12 cellular contexts compared by ENCODE assay signal in the genomic region with DNA sequence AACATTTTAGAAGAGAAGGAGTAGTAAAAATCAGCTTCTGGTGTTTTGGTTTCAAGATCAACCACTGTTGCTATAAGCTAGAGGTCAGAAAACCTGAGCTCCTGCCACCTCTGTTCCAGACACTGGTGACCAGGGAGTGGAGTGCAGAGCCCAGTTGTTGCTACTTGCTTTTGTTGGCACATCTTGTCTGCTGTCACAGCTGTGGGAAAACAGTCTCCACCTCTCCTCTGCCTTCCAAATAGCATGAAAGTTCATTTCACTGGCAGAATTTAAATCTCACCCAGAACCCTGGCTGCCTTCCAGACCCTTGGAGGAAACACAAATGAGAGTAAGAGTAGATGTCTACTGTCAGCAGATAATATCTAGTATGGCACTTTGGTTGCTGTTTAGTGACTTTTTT.
A peak's percentile ranks its signal among the peaks of the same experiment; 100 is the strongest.
DNase-seq lines count a peak whose midpoint lies in the region; ATAC-seq and TF ChIP-seq lines count a peak whose summit lies in the region.
"Had no signal": no experiment of that assay in that cellular context is flagged by ENCODE, and none has a peak within 500 bp of the region (broad histone marks: within the 10 kb centered on the region; RNA-seq: fewer than 3 reads in every experiment).

No MANE protein-coding gene starts in this region.

- H3K27ac ChIP-seq in colonic mucosa: no peak overlapping the region
- H3K27ac ChIP-seq in upper lobe of right lung: no peak overlapping the region
- H3K27ac ChIP-seq: upper lobe of left lung had no signal

- no peak for TF ChIP-seq CTCF in colonic mucosa (IDR thresholded peaks at IDR 0.05)
- no peak for TF ChIP-seq CTCF in upper lobe of right lung (IDR thresholded peaks at IDR 0.05)

- H3K36me3 ChIP-seq in colonic mucosa (no peaks in the 10 kb centered on the region), upper lobe of right lung (no peaks in the 10 kb centered on the region)
- H3K36me3 ChIP-seq: sigmoid colon, upper lobe of left lung had no signal

- H3K27me3 ChIP-seq in colonic mucosa: no peaks in the 10 kb centered on the region
- H3K27me3 ChIP-seq in upper lobe of right lung: no peaks in the 10 kb centered on the region
- H3K27me3 ChIP-seq: sigmoid colon, upper lobe of left lung had no signal

- DNase-seq in Right ventricle myocardium inferior (ENCODE audit: missing footprints) (no peak), cardiac septum (ENCODE audit: low spot score) (no peak), colonic mucosa (peak; percentile 42), left lobe of liver (ENCODE audit: low spot score) (peak; percentile 69), G401 (ENCODE audit: low spot score) (no peak), upper lobe of right lung (no peak), HPDE6-E6E7 (ENCODE audit: extremely low spot score) (no peak)
- no peak for DNase-seq in activated naive CD4-positive, alpha-beta T cell treated with anti-CD3 and anti-CD28 coated beads, Interleukin-2, amount 50 U/mL, for 16 hours
- DNase-seq: activated naive CD8-positive, alpha-beta T cell treated with anti-CD3 and anti-CD28 coated beads for 36 hours; sigmoid colon; T1000; upper lobe of left lung had no signal

- ATAC-seq in Right ventricle myocardium inferior: peak; percentile 93
- peak; percentile 95 for ATAC-seq in left lobe of liver
- no peak for ATAC-seq in upper lobe of right lung

- intact Hi-C loops in Right ventricle myocardium inferior (cut with DNase I): no loop called here
- intact Hi-C loops in cardiac septum (cut with DNase I): no loop called here
- intact Hi-C loops in colonic mucosa (cut with DNase I): no loop called here
- intact Hi-C loops in upper lobe of right lung (cut with DNase I): no loop called here

- in situ Hi-C loops in G401 (cut with HindIII; ENCODE audit: low sequenced_read_pairs): no loop called here

- H3K4me1 ChIP-seq in colonic mucosa: peaks cover 3% of the 10 kb centered on the region
- peaks cover 9% of the 10 kb centered on the region for H3K4me1 ChIP-seq in upper lobe of right lung

- H3K9ac ChIP-seq in colonic mucosa (ENCODE audit: low read depth in 2 of 2, low read length in 2 of 2): no peak overlapping the region

- no peak overlapping the region for H3K4me3 ChIP-seq in colonic mucosa
- H3K4me3 ChIP-seq in upper lobe of right lung: no peak overlapping the region
- H3K4me3 ChIP-seq: sigmoid colon, upper lobe of left lung had no signal

- H3K9me3 ChIP-seq in colonic mucosa (no peaks in the 10 kb centered on the region), upper lobe of right lung (no peaks in the 10 kb centered on the region)
- H3K9me3 ChIP-seq: sigmoid colon, upper lobe of left lung had no signal

Comparison
In these comparisons a context has a peak if more than half of its experiments do, and no peak if none do; other contexts are left out.
1. DNase-seq: peak in colonic mucosa (single experiment) and left lobe of liver (single experiment); none in Right ventricle myocardium inferior (single experiment), cardiac septum (single experiment), G401 (single experiment), activated naive CD4-positive, alpha-beta T cell treated with anti-CD3 and anti-CD28 coated beads, Interleukin-2, amount 50 U/mL, for 16 hours (single experiment), upper lobe of right lung (single experiment) and HPDE6-E6E7 (single experiment).